ENCODE assay signal across 1 cellular context in the genomic region with DNA sequence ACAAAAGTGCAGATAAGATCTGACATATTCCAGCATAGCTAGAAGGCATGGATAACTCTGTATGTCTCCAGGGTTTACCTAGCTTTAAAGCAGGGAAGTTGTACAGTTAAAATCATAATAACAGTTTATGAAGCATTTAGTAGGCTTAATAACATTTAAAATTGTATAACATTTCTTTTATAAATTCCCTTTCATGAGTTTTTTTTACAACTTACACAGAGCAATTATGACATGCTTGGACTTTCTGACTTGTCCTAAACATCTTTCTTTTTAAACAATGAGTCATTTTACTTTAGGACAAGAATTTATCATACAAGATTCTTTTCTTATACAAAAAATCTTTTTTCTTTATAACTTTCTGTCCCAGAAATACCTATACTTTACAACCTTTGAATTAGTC.
TF ChIP-seq lines count a peak whose summit lies in the region.

No MANE protein-coding gene starts in this region.

TF ChIP-seq in SK-N-SH treated with all-trans-retinoic acid at 6 μM for 48 hours, 23 proteins besides CTCF, POLR2A, EP300 and RAD21 (continued from another document):
- TF ChIP-seq, protein P1, sequence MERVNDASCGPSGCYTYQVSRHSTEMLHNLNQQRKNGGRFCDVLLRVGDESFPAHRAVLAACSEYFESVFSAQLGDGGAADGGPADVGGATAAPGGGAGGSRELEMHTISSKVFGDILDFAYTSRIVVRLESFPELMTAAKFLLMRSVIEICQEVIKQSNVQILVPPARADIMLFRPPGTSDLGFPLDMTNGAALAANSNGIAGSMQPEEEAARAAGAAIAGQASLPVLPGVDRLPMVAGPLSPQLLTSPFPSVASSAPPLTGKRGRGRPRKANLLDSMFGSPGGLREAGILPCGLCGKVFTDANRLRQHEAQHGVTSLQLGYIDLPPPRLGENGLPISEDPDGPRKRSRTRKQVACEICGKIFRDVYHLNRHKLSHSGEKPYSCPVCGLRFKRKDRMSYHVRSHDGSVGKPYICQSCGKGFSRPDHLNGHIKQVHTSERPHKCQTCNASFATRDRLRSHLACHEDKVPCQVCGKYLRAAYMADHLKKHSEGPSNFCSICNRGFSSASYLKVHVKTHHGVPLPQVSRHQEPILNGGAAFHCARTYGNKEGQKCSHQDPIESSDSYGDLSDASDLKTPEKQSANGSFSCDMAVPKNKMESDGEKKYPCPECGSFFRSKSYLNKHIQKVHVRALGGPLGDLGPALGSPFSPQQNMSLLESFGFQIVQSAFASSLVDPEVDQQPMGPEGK (CRISPR knock-in tag; IDR thresholded peaks at IDR 0.05; ENCODE audit: borderline replicate concordance): no peak
TF ChIP-seq in SK-N-SH treated with all-trans-retinoic acid at 6 μM for 48 hours: peak in this region for 0.
